In genomic region chrX:80550722-80551121, GRCh38 we compare ENCODE assay signal across 18 cellular contexts.
A peak's percentile ranks its signal among the peaks of the same experiment; 100 is the strongest.
DNase-seq lines count a peak whose midpoint lies in the region; ATAC-seq, FAIRE-seq and TF ChIP-seq lines count a peak whose summit lies in the region.
"Had no signal": no experiment of that assay in that cellular context is flagged by ENCODE, and none has a peak within 500 bp of the region (broad histone marks: within the 10 kb centered on the region; RNA-seq: fewer than 3 reads in every experiment).

No MANE protein-coding gene starts in this region.

- H3K4me2 ChIP-seq in GM23248 (ENCODE audit: unreplicated experiment) (no peak overlapping the region), GM12878 (ENCODE audit: control insufficient read depth, insufficient read depth) (no peak overlapping the region)

- ATAC-seq in GM12878, result peak; percentile 97
- ATAC-seq in GM19395 (IDR thresholded peaks at IDR 0.05; ENCODE audit: unreplicated experiment), result no peak
- no peak for ATAC-seq in left lung
- ATAC-seq: CD8-positive, alpha-beta T cell; left ventricle myocardium superior had no signal

- no peaks in the 10 kb centered on the region for H3K9me2 ChIP-seq in GM23248 (ENCODE audit: insufficient read depth)

- H3K36me3 ChIP-seq in GM23248 (ENCODE audit: low read depth) (no peaks in the 10 kb centered on the region), GM12878 (ENCODE audit: control insufficient read depth in 2 of 2, insufficient read depth in 2 of 2, low read length in 1 of 2) (no peaks in the 10 kb centered on the region), left lung (no peaks in the 10 kb centered on the region)
- H3K36me3 ChIP-seq: brain microvascular endothelial cell, neutrophil, tibial nerve had no signal

- no peaks in the 10 kb centered on the region for H4K20me1 ChIP-seq in GM23248 (ENCODE audit: insufficient read depth)
- H4K20me1 ChIP-seq in GM12878 (ENCODE audit: control insufficient read depth, insufficient read depth), result no peaks in the 10 kb centered on the region

- H3K79me2 ChIP-seq in GM23248 (ENCODE audit: insufficient read depth) (no peaks in the 10 kb centered on the region), GM12878 (ENCODE audit: control insufficient read depth, insufficient read depth, low read length) (no peaks in the 10 kb centered on the region)

- no peak for DNase-seq in GM12864 (ENCODE audit: low read depth)
- DNase-seq in GM23248, result peak; percentile 0
- peak; percentile 31 for DNase-seq in NAMALWA (ENCODE audit: low spot score)
- no peak for DNase-seq in GM12878 (ENCODE audit: low read depth, low spot score)
- no peak for DNase-seq in NCI-H2171 treated with DMSO at 0.1 percent for 48 hours (lab: John Stamatoyannopoulos, UW)
- DNase-seq in stimulated activated CD4-positive, alpha-beta T cell treated with anti-CD3 and anti-CD28 coated beads, Interleukin-4, amount 100 ng/mL, for 1 hour, result no peak
- DNase-seq in left lung, result no peak
- DNase-seq: activated CD4-positive, alpha-beta memory T cell treated with anti-CD3 and anti-CD28 coated beads, Interleukin-2, amount 10 ng/mL, durations not matched to agents 7 days and 5 days; activated gamma-delta T cell treated with Interleukin-2 at 50 U/mL for 16 hours; brain microvascular endothelial cell; CD8-positive, alpha-beta T cell; left ventricle myocardium superior; NCI-H1105; NCI-H524 treated with DMSO at 0.1 percent for 48 hours; small intestine had no signal

- no peak for TF ChIP-seq POLR2A in GM12878 (IDR thresholded peaks at IDR 0.05; ENCODE audit: low read depth, low read length)

- POLR2A ChIA-PET in GM12878 (lab: Charles Lee), result no interaction called here

- RAD21 ChIA-PET in GM12878 (lab: Charles Lee; ENCODE audit: unreplicated experiment), result interaction anchor here (1.1 kb wide), 1 partner anchor 27 kb away, joined by 3 read pairs; no protein-coding TSS in a partner anchor

- H3K27ac ChIP-seq in GM23248, result no peak overlapping the region
- H3K27ac ChIP-seq in GM12878 (ENCODE audit: control insufficient read depth, insufficient read depth), result no peak overlapping the region
- H3K27ac ChIP-seq in left lung, result no peak overlapping the region
- H3K27ac ChIP-seq: brain microvascular endothelial cell, neutrophil, tibial nerve had no signal

- H3F3A ChIP-seq in GM23248 (ENCODE audit: insufficient read depth), result no peaks in the 10 kb centered on the region

- WGBS in GM23248 (ENCODE audit: low coverage in 1 of 2, low lambda C conversion rate in 2 of 2, missing lambda C conversion rate in 2 of 2), 2 experiments, result 19 to 30% methylated on average over 5 to 6 of the region's 6 CpGs
- 48% methylated on average over 6 of the region's 6 CpGs for WGBS in GM12878 (ENCODE audit: insufficient coverage, insufficient replicate concordance, low lambda C conversion rate, missing lambda C conversion rate)

- H3K9ac ChIP-seq in GM23248 (no peak overlapping the region), GM12878 (ENCODE audit: control insufficient read depth, insufficient read depth, low read length) (no peak overlapping the region)

- no peak overlapping the region for H2AFZ ChIP-seq in GM23248
- H2AFZ ChIP-seq in GM12878 (ENCODE audit: control insufficient read depth, low read depth, low read length), result no peak overlapping the region

- TF ChIP-seq RAD21 in GM12878 (IDR thresholded peaks at IDR 0.05; ENCODE audit: insufficient read depth, low read depth, low read length), result peak; percentile 20; the same call in 1 of the 2 replicates

- intact Hi-C loops in GM12878 (cut with micrococcal nuclease; ENCODE audit: unreplicated experiment) (no loop called here), left lung (cut with DNase I) (no loop called here)

- TF ChIP-seq CTCF in GM12864 (IDR thresholded peaks at IDR 0.05; ENCODE audit: low read depth, low read length, missing control alignments), result peak; percentile 24
- peak; percentile 29 to 36 (median 33); a peak in 4 of 6 replicates for TF ChIP-seq CTCF in GM12878 (IDR thresholded peaks at IDR 0.05 in 2 of 3, conservative IDR thresholded peaks at IDR 0.05 in 1 of 3; ENCODE audit: control insufficient read depth in 2 of 3, extremely low read depth in 1 of 3, insufficient read depth in 1 of 3, low read depth in 3 of 3, low read length in 3 of 3)
- TF ChIP-seq CTCF in left lung (IDR thresholded peaks at IDR 0.05), result no peak

- in situ Hi-C loops in GM23248 (cut with MboI), result no loop called here
- in situ Hi-C loops in GM12878 (cut with MboI), result no loop called here

- CTCF ChIA-PET in GM12878 (lab: Yijun Ruan, JAX), result interaction anchor here (1.4 kb wide), 3 partner anchors 27 to 98 kb away, joined by 3 to 15 read pairs (median 5); no protein-coding TSS in a partner anchor

- H3K9me3 ChIP-seq in GM23248 (ENCODE audit: low read depth) (no peaks in the 10 kb centered on the region), GM12878 (replicated peaks; ENCODE audit: control insufficient read depth, insufficient read depth, low read length) (no peaks in the 10 kb centered on the region), left lung (no peaks in the 10 kb centered on the region)
- H3K9me3 ChIP-seq: neutrophil, tibial nerve had no signal

- no peak for FAIRE-seq in GM12878 (lab: Jason Lieb, UNC)
- FAIRE-seq: small intestine had no signal

- H3K4me3 ChIP-seq in GM12864 (ENCODE audit: low read depth, low read length) (no peak overlapping the region), GM23248 (no peak overlapping the region), GM12878 (no peak overlapping the region), left lung (no peak overlapping the region)
- H3K4me3 ChIP-seq: tibial nerve had no signal

- no TSS peak for BruUV-seq in GM12878 (replicated peaks; lab: Mats Ljungman, UMichigan)

- TF ChIP-seq EP300 in GM12878 (IDR thresholded peaks at IDR 0.05; ENCODE audit: borderline replicate concordance in 1 of 2, control insufficient read depth in 1 of 2, low read depth in 2 of 2, low read length in 2 of 2), result no peak

- SMC1A ChIA-PET in GM12878 (lab: Charles Lee; ENCODE audit: uncharacterized antibody, unreplicated experiment), result interaction anchor here (1.1 kb wide), 1 partner anchor 28 kb away, joined by 3 read pairs; no protein-coding TSS in a partner anchor

- H3K4me1 ChIP-seq in GM23248 (ENCODE audit: insufficient read depth) (no peaks in the 10 kb centered on the region), GM12878 (ENCODE audit: control insufficient read depth, insufficient read depth, low read length) (no peaks in the 10 kb centered on the region), left lung (no peaks in the 10 kb centered on the region)
- H3K4me1 ChIP-seq: tibial nerve had no signal

- H3K27me3 ChIP-seq in GM23248 (replicated peaks; ENCODE audit: insufficient read depth), result no peaks in the 10 kb centered on the region
- no peaks in the 10 kb centered on the region for H3K27me3 ChIP-seq in GM12878 (replicated peaks in 1 of 2; ENCODE audit: control insufficient read depth in 2 of 2, insufficient read depth in 2 of 2, low read length in 1 of 2)
- no peaks in the 10 kb centered on the region for H3K27me3 ChIP-seq in left lung
- H3K27me3 ChIP-seq: brain microvascular endothelial cell, neutrophil, tibial nerve had no signal

TF ChIP-seq in GM12878, 131 proteins besides CTCF, POLR2A, EP300 and RAD21:
- TF ChIP-seq E2F4 (IDR thresholded peaks at IDR 0.05; ENCODE audit: low read depth, low read length) (no peak), KDM1A (IDR thresholded peaks at IDR 0.05; ENCODE audit: borderline replicate concordance) (no peak), SUPT20H (IDR thresholded peaks at IDR 0.05; ENCODE audit: borderline replicate concordance, control insufficient read depth, low read depth, low read length) (no peak), SIX5 (IDR thresholded peaks at IDR 0.05; ENCODE audit: low read depth, low read length, severe bottlenecking) (no peak), SMAD5 (IDR thresholded peaks at IDR 0.05; ENCODE audit: low read depth) (no peak), KAT2A (conservative IDR thresholded peaks at IDR 0.05; ENCODE audit: control insufficient read depth, low read depth, low read length) (no peak), EGR1 (IDR thresholded peaks at IDR 0.05; ENCODE audit: borderline replicate concordance in 1 of 2, low read depth in 2 of 2, low read length in 2 of 2) (no peak)

Comparison
In these comparisons a context has a peak if more than half of its experiments do, and no peak if none do; other contexts are left out.
1. DNase-seq: peak in GM23248 (single experiment) and NAMALWA (single experiment); none in GM12864 (single experiment), GM12878 (single experiment), NCI-H2171 treated with DMSO at 0.1 percent for 48 hours (single experiment), stimulated activated CD4-positive, alpha-beta T cell treated with anti-CD3 and anti-CD28 coated beads, Interleukin-4, amount 100 ng/mL, for 1 hour (single experiment) and left lung (0 of 2).
2. CTCF ChIP-seq: peak in GM12864 (single experiment) and GM12878 (3 of 3); none in left lung (0 of 2).